Comparison of ENCODE assay signal across 1 cellular context in the genomic region with DNA sequence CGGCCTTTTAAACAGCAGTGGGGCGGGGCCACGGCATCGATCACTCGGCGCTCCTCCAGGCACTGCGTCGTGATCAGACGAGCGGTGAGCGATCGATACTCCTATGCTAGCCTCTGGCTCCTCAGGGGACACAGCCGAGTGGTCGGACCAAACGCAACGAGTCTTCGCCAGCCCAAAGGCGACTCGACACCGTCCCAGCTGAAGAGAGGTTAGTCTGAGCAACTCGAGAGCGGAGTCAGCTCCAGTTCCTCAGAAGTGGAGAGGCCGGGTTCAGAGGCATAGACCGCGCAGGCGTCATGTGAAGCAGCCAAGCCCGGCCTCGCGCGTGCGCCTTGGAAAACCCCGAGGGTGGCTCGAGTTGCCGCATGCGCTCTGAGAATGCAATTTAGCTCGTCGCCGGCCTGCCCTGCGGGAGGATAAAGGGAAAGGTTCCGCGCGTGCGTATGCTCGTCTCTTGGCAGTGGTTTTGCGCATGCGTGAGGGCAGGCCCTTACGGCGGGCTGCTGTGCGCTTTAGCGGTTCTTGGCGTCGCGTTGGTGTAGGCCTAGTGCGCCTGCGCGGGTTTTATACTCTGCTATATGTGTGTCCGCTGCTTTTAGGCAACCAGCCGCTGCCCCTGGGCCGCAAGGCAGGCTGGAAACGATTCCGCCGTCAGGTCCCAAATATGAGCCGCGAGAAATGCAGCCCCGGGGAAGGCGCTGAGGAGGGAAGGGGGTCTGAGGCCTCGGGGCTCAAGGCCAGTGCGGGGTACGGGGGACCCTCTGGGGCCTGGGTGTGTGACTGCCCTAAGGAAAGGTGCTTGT.
TF ChIP-seq lines count a peak whose summit lies in the region.

A gene (plus strand): TSS at position 98 of the 803 bp plus-strand sequence. CDS start 6,598 bp downstream, outside the sequence.

TF ChIP-seq in HepG2, 621 proteins besides CTCF, POLR2A, EP300 and RAD21 (continued from another document and continues in another):
- TF ChIP-seq U2AF1 (optimal IDR thresholded peaks at IDR 0.05; ENCODE audit: low read depth, low read length) (peak; percentile 64), ZNF678 (CRISPR knock-in tag; IDR thresholded peaks at IDR 0.05) (no peak), ZNF451 (CRISPR knock-in tag; IDR thresholded peaks at IDR 0.05) (peak; percentile 71), ZNF672 (CRISPR knock-in tag; IDR thresholded peaks at IDR 0.05) (no peak), HMG20B (CRISPR knock-in tag; conservative IDR thresholded peaks at IDR 0.05) (peak; percentile 79), HCFC1 (IDR thresholded peaks at IDR 0.05; ENCODE audit: low read depth, low read length) (peak; percentile 64), NFIC (IDR thresholded peaks at IDR 0.05; ENCODE audit: low read length) (no peak), ZBTB1 (CRISPR knock-in tag; IDR thresholded peaks at IDR 0.05; ENCODE audit: borderline replicate concordance) (no peak), ADNP (CRISPR knock-in tag; IDR thresholded peaks at IDR 0.05) (no peak), ZMAT3 (CRISPR knock-in tag; conservative IDR thresholded peaks at IDR 0.05) (peak; percentile 95), REXO4 (CRISPR knock-in tag; IDR thresholded peaks at IDR 0.05; ENCODE audit: borderline replicate concordance) (no peak), ZNF235 (CRISPR knock-in tag; IDR thresholded peaks at IDR 0.05; ENCODE audit: borderline replicate concordance) (peak; percentile 22; the same call in 1 of the 2 replicates), ZBTB38 (CRISPR knock-in tag; IDR thresholded peaks at IDR 0.05) (peak; percentile 43; the same call in 1 of the 2 replicates), CEBPB (IDR thresholded peaks at IDR 0.05; ENCODE audit: borderline replicate concordance, low read depth, low read length) (no peak), PCBP1 (IDR thresholded peaks at IDR 0.05; ENCODE audit: borderline replicate concordance, low read depth, low read length) (0 out of 2 replicates have a peak, but pooled peaks have one; percentile 57), ZNF773 (CRISPR knock-in tag; IDR thresholded peaks at IDR 0.05; ENCODE audit: borderline replicate concordance) (peak; percentile 82; the same call in 1 of the 2 replicates), MBD4 (IDR thresholded peaks at IDR 0.05; ENCODE audit: borderline replicate concordance, low read length) (no peak), MED8 (CRISPR knock-in tag; IDR thresholded peaks at IDR 0.05; ENCODE audit: insufficient replicate concordance) (peak; percentile 35), ZNF317 (CRISPR knock-in tag; IDR thresholded peaks at IDR 0.05) (peak; percentile 54; the same call in 1 of the 2 replicates), SP5 (CRISPR knock-in tag; IDR thresholded peaks at IDR 0.05; ENCODE audit: borderline replicate concordance, low read depth) (peak; percentile 86), MTF1 (CRISPR knock-in tag; IDR thresholded peaks at IDR 0.05) (no peak), HIVEP1 (CRISPR knock-in tag; IDR thresholded peaks at IDR 0.05) (peak; percentile 88)
- TF ChIP-seq, protein P1, sequence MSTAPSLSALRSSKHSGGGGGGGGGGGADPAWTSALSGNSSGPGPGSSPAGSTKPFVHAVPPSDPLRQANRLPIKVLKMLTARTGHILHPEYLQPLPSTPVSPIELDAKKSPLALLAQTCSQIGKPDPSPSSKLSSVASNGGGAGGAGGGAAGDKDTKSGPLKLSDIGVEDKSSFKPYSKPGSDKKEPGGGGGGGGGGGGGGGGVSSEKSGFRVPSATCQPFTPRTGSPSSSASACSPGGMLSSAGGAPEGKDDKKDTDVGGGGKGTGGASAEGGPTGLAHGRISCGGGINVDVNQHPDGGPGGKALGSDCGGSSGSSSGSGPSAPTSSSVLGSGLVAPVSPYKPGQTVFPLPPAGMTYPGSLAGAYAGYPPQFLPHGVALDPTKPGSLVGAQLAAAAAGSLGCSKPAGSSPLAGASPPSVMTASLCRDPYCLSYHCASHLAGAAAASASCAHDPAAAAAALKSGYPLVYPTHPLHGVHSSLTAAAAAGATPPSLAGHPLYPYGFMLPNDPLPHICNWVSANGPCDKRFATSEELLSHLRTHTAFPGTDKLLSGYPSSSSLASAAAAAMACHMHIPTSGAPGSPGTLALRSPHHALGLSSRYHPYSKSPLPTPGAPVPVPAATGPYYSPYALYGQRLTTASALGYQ (CRISPR knock-in tag; IDR thresholded peaks at IDR 0.05), result peak; percentile 22
- TF ChIP-seq, protein P2, sequence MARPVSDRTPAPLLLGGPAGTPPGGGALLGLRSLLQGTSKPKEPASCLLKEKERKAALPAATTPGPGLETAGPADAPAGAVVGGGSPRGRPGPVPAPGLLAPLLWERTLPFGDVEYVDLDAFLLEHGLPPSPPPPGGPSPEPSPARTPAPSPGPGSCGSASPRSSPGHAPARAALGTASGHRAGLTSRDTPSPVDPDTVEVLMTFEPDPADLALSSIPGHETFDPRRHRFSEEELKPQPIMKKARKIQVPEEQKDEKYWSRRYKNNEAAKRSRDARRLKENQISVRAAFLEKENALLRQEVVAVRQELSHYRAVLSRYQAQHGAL (CRISPR knock-in tag; IDR thresholded peaks at IDR 0.05; ENCODE audit: not compliant biosample characterization), result no peak
- TF ChIP-seq, protein P3, sequence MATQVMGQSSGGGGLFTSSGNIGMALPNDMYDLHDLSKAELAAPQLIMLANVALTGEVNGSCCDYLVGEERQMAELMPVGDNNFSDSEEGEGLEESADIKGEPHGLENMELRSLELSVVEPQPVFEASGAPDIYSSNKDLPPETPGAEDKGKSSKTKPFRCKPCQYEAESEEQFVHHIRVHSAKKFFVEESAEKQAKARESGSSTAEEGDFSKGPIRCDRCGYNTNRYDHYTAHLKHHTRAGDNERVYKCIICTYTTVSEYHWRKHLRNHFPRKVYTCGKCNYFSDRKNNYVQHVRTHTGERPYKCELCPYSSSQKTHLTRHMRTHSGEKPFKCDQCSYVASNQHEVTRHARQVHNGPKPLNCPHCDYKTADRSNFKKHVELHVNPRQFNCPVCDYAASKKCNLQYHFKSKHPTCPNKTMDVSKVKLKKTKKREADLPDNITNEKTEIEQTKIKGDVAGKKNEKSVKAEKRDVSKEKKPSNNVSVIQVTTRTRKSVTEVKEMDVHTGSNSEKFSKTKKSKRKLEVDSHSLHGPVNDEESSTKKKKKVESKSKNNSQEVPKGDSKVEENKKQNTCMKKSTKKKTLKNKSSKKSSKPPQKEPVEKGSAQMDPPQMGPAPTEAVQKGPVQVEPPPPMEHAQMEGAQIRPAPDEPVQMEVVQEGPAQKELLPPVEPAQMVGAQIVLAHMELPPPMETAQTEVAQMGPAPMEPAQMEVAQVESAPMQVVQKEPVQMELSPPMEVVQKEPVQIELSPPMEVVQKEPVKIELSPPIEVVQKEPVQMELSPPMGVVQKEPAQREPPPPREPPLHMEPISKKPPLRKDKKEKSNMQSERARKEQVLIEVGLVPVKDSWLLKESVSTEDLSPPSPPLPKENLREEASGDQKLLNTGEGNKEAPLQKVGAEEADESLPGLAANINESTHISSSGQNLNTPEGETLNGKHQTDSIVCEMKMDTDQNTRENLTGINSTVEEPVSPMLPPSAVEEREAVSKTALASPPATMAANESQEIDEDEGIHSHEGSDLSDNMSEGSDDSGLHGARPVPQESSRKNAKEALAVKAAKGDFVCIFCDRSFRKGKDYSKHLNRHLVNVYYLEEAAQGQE (IDR thresholded peaks at IDR 0.05; ENCODE audit: borderline replicate concordance in 1 of 2, low read depth in 1 of 2, low read length in 2 of 2), result no peak
- TF ChIP-seq, protein P4, sequence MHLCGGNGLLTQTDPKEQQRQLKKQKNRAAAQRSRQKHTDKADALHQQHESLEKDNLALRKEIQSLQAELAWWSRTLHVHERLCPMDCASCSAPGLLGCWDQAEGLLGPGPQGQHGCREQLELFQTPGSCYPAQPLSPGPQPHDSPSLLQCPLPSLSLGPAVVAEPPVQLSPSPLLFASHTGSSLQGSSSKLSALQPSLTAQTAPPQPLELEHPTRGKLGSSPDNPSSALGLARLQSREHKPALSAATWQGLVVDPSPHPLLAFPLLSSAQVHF (CRISPR knock-in tag; IDR thresholded peaks at IDR 0.05), result no peak
- TF ChIP-seq, protein P5, sequence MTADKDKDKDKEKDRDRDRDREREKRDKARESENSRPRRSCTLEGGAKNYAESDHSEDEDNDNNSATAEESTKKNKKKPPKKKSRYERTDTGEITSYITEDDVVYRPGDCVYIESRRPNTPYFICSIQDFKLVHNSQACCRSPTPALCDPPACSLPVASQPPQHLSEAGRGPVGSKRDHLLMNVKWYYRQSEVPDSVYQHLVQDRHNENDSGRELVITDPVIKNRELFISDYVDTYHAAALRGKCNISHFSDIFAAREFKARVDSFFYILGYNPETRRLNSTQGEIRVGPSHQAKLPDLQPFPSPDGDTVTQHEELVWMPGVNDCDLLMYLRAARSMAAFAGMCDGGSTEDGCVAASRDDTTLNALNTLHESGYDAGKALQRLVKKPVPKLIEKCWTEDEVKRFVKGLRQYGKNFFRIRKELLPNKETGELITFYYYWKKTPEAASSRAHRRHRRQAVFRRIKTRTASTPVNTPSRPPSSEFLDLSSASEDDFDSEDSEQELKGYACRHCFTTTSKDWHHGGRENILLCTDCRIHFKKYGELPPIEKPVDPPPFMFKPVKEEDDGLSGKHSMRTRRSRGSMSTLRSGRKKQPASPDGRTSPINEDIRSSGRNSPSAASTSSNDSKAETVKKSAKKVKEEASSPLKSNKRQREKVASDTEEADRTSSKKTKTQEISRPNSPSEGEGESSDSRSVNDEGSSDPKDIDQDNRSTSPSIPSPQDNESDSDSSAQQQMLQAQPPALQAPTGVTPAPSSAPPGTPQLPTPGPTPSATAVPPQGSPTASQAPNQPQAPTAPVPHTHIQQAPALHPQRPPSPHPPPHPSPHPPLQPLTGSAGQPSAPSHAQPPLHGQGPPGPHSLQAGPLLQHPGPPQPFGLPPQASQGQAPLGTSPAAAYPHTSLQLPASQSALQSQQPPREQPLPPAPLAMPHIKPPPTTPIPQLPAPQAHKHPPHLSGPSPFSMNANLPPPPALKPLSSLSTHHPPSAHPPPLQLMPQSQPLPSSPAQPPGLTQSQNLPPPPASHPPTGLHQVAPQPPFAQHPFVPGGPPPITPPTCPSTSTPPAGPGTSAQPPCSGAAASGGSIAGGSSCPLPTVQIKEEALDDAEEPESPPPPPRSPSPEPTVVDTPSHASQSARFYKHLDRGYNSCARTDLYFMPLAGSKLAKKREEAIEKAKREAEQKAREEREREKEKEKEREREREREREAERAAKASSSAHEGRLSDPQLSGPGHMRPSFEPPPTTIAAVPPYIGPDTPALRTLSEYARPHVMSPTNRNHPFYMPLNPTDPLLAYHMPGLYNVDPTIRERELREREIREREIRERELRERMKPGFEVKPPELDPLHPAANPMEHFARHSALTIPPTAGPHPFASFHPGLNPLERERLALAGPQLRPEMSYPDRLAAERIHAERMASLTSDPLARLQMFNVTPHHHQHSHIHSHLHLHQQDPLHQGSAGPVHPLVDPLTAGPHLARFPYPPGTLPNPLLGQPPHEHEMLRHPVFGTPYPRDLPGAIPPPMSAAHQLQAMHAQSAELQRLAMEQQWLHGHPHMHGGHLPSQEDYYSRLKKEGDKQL (CRISPR knock-in tag; IDR thresholded peaks at IDR 0.05; ENCODE audit: low read depth), result peak; percentile 53; the same call in 1 of the 2 replicates
- TF ChIP-seq, protein P6, sequence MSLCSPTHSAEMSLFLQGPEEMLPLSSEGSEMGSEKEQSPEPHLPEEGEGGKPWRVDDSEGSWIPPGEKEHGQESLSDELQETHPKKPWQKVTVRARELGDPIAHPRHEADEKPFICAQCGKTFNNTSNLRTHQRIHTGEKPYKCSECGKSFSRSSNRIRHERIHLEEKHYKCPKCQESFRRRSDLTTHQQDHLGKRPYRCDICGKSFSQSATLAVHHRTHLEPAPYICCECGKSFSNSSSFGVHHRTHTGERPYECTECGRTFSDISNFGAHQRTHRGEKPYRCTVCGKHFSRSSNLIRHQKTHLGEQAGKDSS (CRISPR knock-in tag; IDR thresholded peaks at IDR 0.05; ENCODE audit: borderline replicate concordance, low read depth), result peak; percentile 81
- TF ChIP-seq, protein P7, sequence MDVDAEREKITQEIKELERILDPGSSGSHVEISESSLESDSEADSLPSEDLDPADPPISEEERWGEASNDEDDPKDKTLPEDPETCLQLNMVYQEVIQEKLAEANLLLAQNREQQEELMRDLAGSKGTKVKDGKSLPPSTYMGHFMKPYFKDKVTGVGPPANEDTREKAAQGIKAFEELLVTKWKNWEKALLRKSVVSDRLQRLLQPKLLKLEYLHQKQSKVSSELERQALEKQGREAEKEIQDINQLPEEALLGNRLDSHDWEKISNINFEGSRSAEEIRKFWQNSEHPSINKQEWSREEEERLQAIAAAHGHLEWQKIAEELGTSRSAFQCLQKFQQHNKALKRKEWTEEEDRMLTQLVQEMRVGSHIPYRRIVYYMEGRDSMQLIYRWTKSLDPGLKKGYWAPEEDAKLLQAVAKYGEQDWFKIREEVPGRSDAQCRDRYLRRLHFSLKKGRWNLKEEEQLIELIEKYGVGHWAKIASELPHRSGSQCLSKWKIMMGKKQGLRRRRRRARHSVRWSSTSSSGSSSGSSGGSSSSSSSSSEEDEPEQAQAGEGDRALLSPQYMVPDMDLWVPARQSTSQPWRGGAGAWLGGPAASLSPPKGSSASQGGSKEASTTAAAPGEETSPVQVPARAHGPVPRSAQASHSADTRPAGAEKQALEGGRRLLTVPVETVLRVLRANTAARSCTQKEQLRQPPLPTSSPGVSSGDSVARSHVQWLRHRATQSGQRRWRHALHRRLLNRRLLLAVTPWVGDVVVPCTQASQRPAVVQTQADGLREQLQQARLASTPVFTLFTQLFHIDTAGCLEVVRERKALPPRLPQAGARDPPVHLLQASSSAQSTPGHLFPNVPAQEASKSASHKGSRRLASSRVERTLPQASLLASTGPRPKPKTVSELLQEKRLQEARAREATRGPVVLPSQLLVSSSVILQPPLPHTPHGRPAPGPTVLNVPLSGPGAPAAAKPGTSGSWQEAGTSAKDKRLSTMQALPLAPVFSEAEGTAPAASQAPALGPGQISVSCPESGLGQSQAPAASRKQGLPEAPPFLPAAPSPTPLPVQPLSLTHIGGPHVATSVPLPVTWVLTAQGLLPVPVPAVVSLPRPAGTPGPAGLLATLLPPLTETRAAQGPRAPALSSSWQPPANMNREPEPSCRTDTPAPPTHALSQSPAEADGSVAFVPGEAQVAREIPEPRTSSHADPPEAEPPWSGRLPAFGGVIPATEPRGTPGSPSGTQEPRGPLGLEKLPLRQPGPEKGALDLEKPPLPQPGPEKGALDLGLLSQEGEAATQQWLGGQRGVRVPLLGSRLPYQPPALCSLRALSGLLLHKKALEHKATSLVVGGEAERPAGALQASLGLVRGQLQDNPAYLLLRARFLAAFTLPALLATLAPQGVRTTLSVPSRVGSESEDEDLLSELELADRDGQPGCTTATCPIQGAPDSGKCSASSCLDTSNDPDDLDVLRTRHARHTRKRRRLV (CRISPR knock-in tag; IDR thresholded peaks at IDR 0.05), result peak; percentile 90; the same call in 1 of the 2 replicates
- TF ChIP-seq, protein P8, sequence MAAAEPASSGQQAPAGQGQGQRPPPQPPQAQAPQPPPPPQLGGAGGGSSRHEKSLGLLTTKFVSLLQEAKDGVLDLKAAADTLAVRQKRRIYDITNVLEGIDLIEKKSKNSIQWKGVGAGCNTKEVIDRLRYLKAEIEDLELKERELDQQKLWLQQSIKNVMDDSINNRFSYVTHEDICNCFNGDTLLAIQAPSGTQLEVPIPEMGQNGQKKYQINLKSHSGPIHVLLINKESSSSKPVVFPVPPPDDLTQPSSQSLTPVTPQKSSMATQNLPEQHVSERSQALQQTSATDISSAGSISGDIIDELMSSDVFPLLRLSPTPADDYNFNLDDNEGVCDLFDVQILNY (CRISPR knock-in tag; conservative IDR thresholded peaks at IDR 0.05), result peak; percentile 52; the same call in 1 of the 2 replicates
